ENCODE assay signal across 10 cellular contexts in the genomic region with DNA sequence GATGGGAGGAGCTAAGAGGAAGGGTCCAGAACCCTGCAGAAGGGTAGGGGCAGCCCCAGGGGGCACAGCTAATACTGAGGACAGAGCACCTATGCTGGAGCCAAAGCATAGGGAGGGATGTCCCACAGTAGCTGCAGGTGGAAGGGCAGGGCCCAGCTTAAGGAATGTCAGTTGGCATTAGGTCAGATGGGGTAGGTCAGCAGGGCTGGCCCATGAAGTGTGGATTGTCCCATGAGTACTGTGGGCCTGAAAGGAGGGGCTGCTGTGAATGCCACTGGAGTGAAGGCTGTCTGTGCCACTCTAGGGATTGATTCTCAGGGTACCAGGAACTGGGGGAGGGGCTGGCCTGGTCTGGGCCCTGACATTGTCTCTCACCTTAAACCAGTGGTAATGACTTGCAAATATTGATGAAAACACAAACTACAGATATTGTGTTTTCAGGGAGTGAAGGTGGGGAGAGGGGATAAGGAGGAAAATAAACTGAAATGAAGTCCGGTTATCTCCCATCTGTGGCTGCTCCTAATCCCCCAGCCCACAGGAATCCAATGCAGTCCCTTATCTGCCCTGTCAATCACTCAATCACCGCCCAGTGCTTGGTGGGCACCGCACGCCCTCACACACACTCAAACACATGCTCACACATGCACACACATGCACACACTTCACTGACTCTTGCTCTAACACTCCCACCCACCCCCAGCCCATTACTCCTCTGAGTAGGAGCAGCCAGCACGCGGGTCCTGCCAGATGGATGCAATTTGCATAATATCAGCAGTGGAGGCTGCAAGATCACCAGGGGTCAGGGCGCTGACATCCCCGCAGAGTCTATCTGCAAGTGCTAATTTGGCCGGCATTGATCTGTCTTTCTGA. TPM values are rescaled to one million over a fixed set of nuclear protein-coding genes. Genes with fewer than 3 reads are reported as not detected.
DNase-seq lines count a peak whose midpoint lies in the region; ATAC-seq, FAIRE-seq and TF ChIP-seq lines count a peak whose summit lies in the region.
"Had no signal": no experiment of that assay in that cellular context is flagged by ENCODE, and none has a peak within 500 bp of the region (broad histone marks: within the 10 kb centered on the region; RNA-seq: fewer than 3 reads in every experiment).

No MANE protein-coding gene starts in this region.

- intact Hi-C loops in left lung (cut with DNase I) = no loop called here

- TF ChIP-seq CTCF in HFFc6 (IDR thresholded peaks at IDR 0.05) (no peak), astrocyte (IDR thresholded peaks at IDR 0.05; ENCODE audit: insufficient read depth, low read depth, low read length) (no peak), left lung (IDR thresholded peaks at IDR 0.05) (no peak)

- H3K27ac Mint-ChIP-seq in HFFc6 = peak overlapping the region; percentile 27; the same call in 1 of the 2 replicates
- peak overlapping the region; percentile 66 for H3K27ac Mint-ChIP-seq in astrocyte (ENCODE audit: unreplicated experiment)
- H3K27ac Mint-ChIP-seq: CD4-positive, alpha-beta T cell had no signal

- DNase-seq in HFFc6 (no peak), astrocyte (ENCODE audit: low read depth) (no peak), left lung (peak in 1 of 2 donors; percentile 23), SW 1271 (lab: John Stamatoyannopoulos, UW) (no peak)
- DNase-seq in stimulated activated CD4-positive, alpha-beta T cell treated with anti-CD3 and anti-CD28 coated beads, Interleukin-4, amount 100 ng/mL, for 4 hours = no peak
- DNase-seq: CD4-positive, alpha-beta T cell; H7 had no signal

- H3K36me3 ChIP-seq in astrocyte (ENCODE audit: insufficient read depth, low read length) = peaks cover 4% of the 10 kb centered on the region
- H3K36me3 ChIP-seq in left lung = peaks cover 0 to 11% of the 10 kb centered on the region in 2 donors
- peaks cover 6 to 13% (median 12%) of the 10 kb centered on the region in 3 donors for H3K36me3 ChIP-seq in skeletal muscle tissue (ENCODE audit: control insufficient read depth in 3 of 3, insufficient read depth in 3 of 3, low read length in 3 of 3)

- no peaks in the 10 kb centered on the region for H3K9me3 ChIP-seq in astrocyte (ENCODE audit: insufficient read depth, low read depth, low read length)
- H3K9me3 ChIP-seq in left lung = no peaks in the 10 kb centered on the region
- no peaks in the 10 kb centered on the region for H3K9me3 ChIP-seq in skeletal muscle tissue (ENCODE audit: control insufficient read depth in 3 of 3, low read length in 3 of 3)

- peak; percentile 69 for ATAC-seq in left lung
- ATAC-seq in HG02938 (IDR thresholded peaks at IDR 0.05; ENCODE audit: unreplicated experiment) = no peak
- ATAC-seq in HG02678 (IDR thresholded peaks at IDR 0.05; ENCODE audit: unreplicated experiment) = no peak

- H3K27me3 ChIP-seq in astrocyte (ENCODE audit: insufficient read depth, low read length) = no peaks in the 10 kb centered on the region
- no peaks in the 10 kb centered on the region for H3K27me3 ChIP-seq in left lung
- H3K27me3 ChIP-seq in skeletal muscle tissue (ENCODE audit: control insufficient read depth in 3 of 3, insufficient read depth in 3 of 3, low read length in 3 of 3) = no peaks in the 10 kb centered on the region

- H3K9ac ChIP-seq in astrocyte (ENCODE audit: low read length) (no peak overlapping the region), skeletal muscle tissue (ENCODE audit: low read depth in 1 of 3, low read length in 3 of 3) (peak overlapping the region in 2 of 3 donors; percentile 8 to 27)

- FAIRE-seq in astrocyte (lab: Jason Lieb, UNC) = no peak

- H3K4me3 ChIP-seq in astrocyte (ENCODE audit: insufficient read depth, low read depth, low read length) (no peak overlapping the region), left lung (no peak overlapping the region), skeletal muscle tissue (ENCODE audit: low read length in 3 of 3) (no peak overlapping the region)

- H3K4me1 ChIP-seq in astrocyte (ENCODE audit: insufficient read depth, low read length) (peaks cover 15% of the 10 kb centered on the region), left lung (peaks cover 0 to 29% of the 10 kb centered on the region in 2 donors), skeletal muscle tissue (ENCODE audit: control insufficient read depth in 3 of 3, insufficient read depth in 3 of 3, low read length in 3 of 3) (peaks cover 17 to 21% (median 18%) of the 10 kb centered on the region in 3 donors)

- H3K27ac ChIP-seq in astrocyte (ENCODE audit: low read depth, low read length) (no peak overlapping the region), left lung (no peak overlapping the region), skeletal muscle tissue (ENCODE audit: low read depth, low read length) (no peak overlapping the region)

- H3K79me2 ChIP-seq in astrocyte (ENCODE audit: insufficient read depth, low read length) = no peaks in the 10 kb centered on the region

- H3K4me3 Mint-ChIP-seq in HFFc6 (no peak overlapping the region), astrocyte (ENCODE audit: unreplicated experiment) (no peak overlapping the region)
- H3K4me3 Mint-ChIP-seq: CD4-positive, alpha-beta T cell had no signal

- H3K27me3 Mint-ChIP-seq in HFFc6 (ENCODE audit: insufficient read depth) = peaks cover 4% of the 10 kb centered on the region
- no peaks in the 10 kb centered on the region for H3K27me3 Mint-ChIP-seq in astrocyte (ENCODE audit: low read depth, unreplicated experiment)
- H3K27me3 Mint-ChIP-seq: CD4-positive, alpha-beta T cell had no signal

- H3K36me3 Mint-ChIP-seq in HFFc6 (ENCODE audit: low read depth) (peaks cover 5% of the 10 kb centered on the region; the same call in 1 of the 2 replicates), astrocyte (ENCODE audit: low read depth, unreplicated experiment) (peaks cover 25% of the 10 kb centered on the region)

- H3K4me1 Mint-ChIP-seq in HFFc6 (ENCODE audit: low read depth) (peaks cover 35% of the 10 kb centered on the region), astrocyte (ENCODE audit: low read depth, unreplicated experiment) (peaks cover 32% of the 10 kb centered on the region)

- no peak overlapping the region for H3K4me2 ChIP-seq in astrocyte (ENCODE audit: low read length)

- H3K9me3 Mint-ChIP-seq in HFFc6 (no peaks in the 10 kb centered on the region), astrocyte (ENCODE audit: unreplicated experiment) (peaks cover 1% of the 10 kb centered on the region)
- H3K9me3 Mint-ChIP-seq: CD4-positive, alpha-beta T cell had no signal

- H4K20me1 ChIP-seq in astrocyte (ENCODE audit: insufficient read depth, low read length) = peaks cover 23% of the 10 kb centered on the region

- no peak overlapping the region for H2AFZ ChIP-seq in astrocyte (ENCODE audit: low read depth, low read length)

RNA-seq across cellular contexts. Expression of gene DMAP1, which starts 27.8 kb away (rescaled TPM):
- 10 to 100 TPM; 25.7 to 34.6 (median 30.1) TPM for total RNA-seq in HFFc6 (2021; fragmentation: NEBNext Ultra II Directional; extraction: Animal tissue kit (Norgen Biotek cat#: 25700))
- total RNA-seq in astrocyte (33.2 and 33.8 TPM in 2 replicates), left lung (10 to 100 TPM; 25.6 to 32.5 TPM), skeletal muscle tissue (14.6 TPM)
